In the genomic region with DNA sequence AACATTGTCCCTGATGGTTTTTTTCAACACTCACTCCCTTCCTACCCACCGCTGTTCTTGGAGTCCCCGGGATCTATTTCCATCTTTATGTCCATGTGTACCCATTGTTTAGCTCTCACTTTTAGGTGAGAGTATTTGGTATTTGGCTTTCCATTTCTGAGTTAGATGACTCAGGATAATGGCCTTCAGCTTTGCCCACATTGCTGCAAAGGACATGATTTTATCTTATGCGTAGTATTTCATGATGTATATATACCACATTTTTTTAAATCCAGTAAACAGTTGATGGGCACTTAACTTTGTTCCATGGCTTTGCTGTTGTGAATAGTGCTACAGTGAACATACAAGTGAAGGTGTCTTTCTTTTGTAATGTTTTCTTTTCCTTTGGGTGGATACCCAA, we compare ENCODE assay signal across 22 cellular contexts.
DNase-seq lines count a peak whose midpoint lies in the region; ATAC-seq, FAIRE-seq and TF ChIP-seq lines count a peak whose summit lies in the region.
"Had no signal": no experiment of that assay in that cellular context is flagged by ENCODE, and none has a peak within 500 bp of the region (broad histone marks: within the 10 kb centered on the region; RNA-seq: fewer than 3 reads in every experiment).

No MANE protein-coding gene starts in this region.

- no peak overlapping the region for H3K9ac ChIP-seq in astrocyte (ENCODE audit: low read length)

- H3K27ac Mint-ChIP-seq in astrocyte (ENCODE audit: unreplicated experiment), result no peak overlapping the region
- H3K27ac Mint-ChIP-seq: B cell; CD4-positive, alpha-beta T cell had no signal

- no peaks in the 10 kb centered on the region for H3K36me3 ChIP-seq in astrocyte (ENCODE audit: insufficient read depth, low read length)
- no peaks in the 10 kb centered on the region for H3K36me3 ChIP-seq in SJCRH30
- H3K36me3 ChIP-seq: Peyer's patch had no signal

- H3K4me2 ChIP-seq in astrocyte (ENCODE audit: low read length), result no peak overlapping the region

- no peaks in the 10 kb centered on the region for H3K9me3 Mint-ChIP-seq in astrocyte (ENCODE audit: unreplicated experiment)

- DNase-seq in EL, result peak; percentile 70
- DNase-seq in HS-27A (ENCODE audit: low read depth), result peak; percentile 15
- DNase-seq in astrocyte (ENCODE audit: low read depth), result peak; percentile 35
- peak; percentile 53 for DNase-seq in iris pigment epithelial cell (ENCODE audit: low read depth)
- no peak for DNase-seq in frontal cortex (ENCODE audit: low spot score in 2 of 2)
- DNase-seq in SJCRH30, result no peak
- DNase-seq: ACHN; CD4-positive, alpha-beta T cell; DMS79; GF-D8; GOT3; KBM-7; MM.1S; NCI-H1105; NCI-H187; NCI-H446 treated with DMSO at 0.1 percent for 48 hours; NCI-H774; Peyer's patch; SIG-M5 had no signal

- H3K4me3 Mint-ChIP-seq in astrocyte (ENCODE audit: unreplicated experiment), result no peak overlapping the region
- H3K4me3 Mint-ChIP-seq: B cell; CD4-positive, alpha-beta T cell had no signal

- no peak overlapping the region for H3K4me3 ChIP-seq in astrocyte (ENCODE audit: insufficient read depth, low read depth, low read length)
- no peak overlapping the region for H3K4me3 ChIP-seq in SJCRH30
- H3K4me3 ChIP-seq: Peyer's patch had no signal

- no peak overlapping the region for H3K27ac ChIP-seq in astrocyte (ENCODE audit: low read depth, low read length)
- H3K27ac ChIP-seq in SJCRH30, result no peak overlapping the region
- H3K27ac ChIP-seq: Peyer's patch had no signal

- H3K4me1 Mint-ChIP-seq in astrocyte (ENCODE audit: low read depth, unreplicated experiment), result no peaks in the 10 kb centered on the region
- H3K4me1 Mint-ChIP-seq: B cell had no signal

- H3K4me1 ChIP-seq in astrocyte (ENCODE audit: insufficient read depth, low read length) (no peaks in the 10 kb centered on the region), SJCRH30 (no peaks in the 10 kb centered on the region)
- H3K4me1 ChIP-seq: Peyer's patch had no signal

- no peak for TF ChIP-seq CTCF in astrocyte (IDR thresholded peaks at IDR 0.05; ENCODE audit: insufficient read depth, low read depth, low read length)

- H2AFZ ChIP-seq in astrocyte (ENCODE audit: low read depth, low read length), result no peak overlapping the region

- no peaks in the 10 kb centered on the region for H3K27me3 Mint-ChIP-seq in astrocyte (ENCODE audit: low read depth, unreplicated experiment)
- H3K27me3 Mint-ChIP-seq: B cell; CD4-positive, alpha-beta T cell had no signal

- H3K79me2 ChIP-seq in astrocyte (ENCODE audit: insufficient read depth, low read length), result no peaks in the 10 kb centered on the region

- no peak for ATAC-seq in HG02798 (IDR thresholded peaks at IDR 0.05; ENCODE audit: poor library complexity, unreplicated experiment)
- no peak for ATAC-seq in HG03095 (IDR thresholded peaks at IDR 0.05; ENCODE audit: unreplicated experiment)

- no peak for FAIRE-seq in astrocyte (lab: Jason Lieb, UNC)
- no peak for FAIRE-seq in frontal cortex (lab: Jason Lieb, UNC)

- H3K27me3 ChIP-seq in astrocyte (ENCODE audit: insufficient read depth, low read length), result no peaks in the 10 kb centered on the region
- H3K27me3 ChIP-seq in SJCRH30, result no peaks in the 10 kb centered on the region
- H3K27me3 ChIP-seq: Peyer's patch had no signal

- H3K9me3 ChIP-seq in astrocyte (ENCODE audit: insufficient read depth, low read depth, low read length) (no peaks in the 10 kb centered on the region), SJCRH30 (replicated peaks) (0 out of 2 replicates have a peak, but pooled peaks cover 2% of the 10 kb centered on the region)

- no peaks in the 10 kb centered on the region for H3K36me3 Mint-ChIP-seq in astrocyte (ENCODE audit: low read depth, unreplicated experiment)

- no peaks in the 10 kb centered on the region for H4K20me1 ChIP-seq in astrocyte (ENCODE audit: insufficient read depth, low read length)

Comparison
In these comparisons a context has a peak if more than half of its experiments do, and no peak if none do; other contexts are left out.
1. DNase-seq: peak in EL (single experiment), HS-27A (single experiment), astrocyte (single experiment) and iris pigment epithelial cell (single experiment); none in frontal cortex (0 of 2) and SJCRH30 (0 of 2).